12 cellular contexts compared by ENCODE assay signal in the genomic region with DNA sequence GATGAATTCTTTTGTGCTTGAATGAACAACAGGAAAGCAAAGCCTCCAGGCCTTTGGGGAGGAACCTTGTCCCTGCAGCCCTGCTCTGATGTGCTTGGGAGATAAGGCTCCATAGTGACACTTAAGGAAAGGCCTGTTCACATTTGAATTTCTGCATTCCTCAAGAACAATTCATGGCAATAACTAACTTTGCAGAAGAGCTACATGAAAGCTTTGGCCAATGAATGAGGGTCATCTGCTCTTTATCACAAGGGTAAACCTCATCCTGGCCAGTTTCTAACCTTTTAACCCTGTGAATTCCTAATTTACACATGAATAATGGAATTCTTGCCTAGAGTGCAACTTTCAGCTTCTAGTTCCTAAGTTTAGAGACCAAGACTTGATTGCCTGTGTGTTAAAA. TPM values are rescaled to one million over a fixed set of nuclear protein-coding genes. Genes with fewer than 3 reads are reported as not detected.
DNase-seq lines count a peak whose midpoint lies in the region; TF ChIP-seq lines count a peak whose summit lies in the region.
"Had no signal": no experiment of that assay in that cellular context is flagged by ENCODE, and none has a peak within 500 bp of the region (broad histone marks: within the 10 kb centered on the region; RNA-seq: fewer than 3 reads in every experiment).

No MANE protein-coding gene starts in this region.

- no peak for TF ChIP-seq POLR2A in uterus (IDR thresholded peaks at IDR 0.05)

- no peak overlapping the region for H2AFZ ChIP-seq in MM.1S (ENCODE audit: low read length)

- H3K27ac ChIP-seq in ectodermal cell (ENCODE audit: insufficient read depth, low read depth, low read length, poor library complexity, severe bottlenecking) (peak overlapping the region; percentile 39), MM.1S (ENCODE audit: low read length) (no peak overlapping the region), uterus (peak overlapping the region in 1 of 2 donors; percentile 16)

- H3K27ac Mint-ChIP-seq in nephron progenitor cell, result peak overlapping the region; percentile 98

- peak overlapping the region; percentile 78 for H3K4me3 Mint-ChIP-seq in nephron progenitor cell

- H3K9me3 Mint-ChIP-seq in nephron progenitor cell, result peaks cover 7% of the 10 kb centered on the region

- H3K36me3 ChIP-seq in ectodermal cell (ENCODE audit: control insufficient read depth, insufficient read depth, low read length), result peaks cover 18% of the 10 kb centered on the region
- H3K36me3 ChIP-seq in MM.1S (replicated peaks; ENCODE audit: insufficient read depth, low read length), result no peaks in the 10 kb centered on the region
- no peaks in the 10 kb centered on the region for H3K36me3 ChIP-seq in uterus

- H3K9me2 ChIP-seq in MM.1S (replicated peaks; ENCODE audit: insufficient read depth, low read length), result no peaks in the 10 kb centered on the region

- peaks cover 33% of the 10 kb centered on the region for H3K36me3 Mint-ChIP-seq in nephron progenitor cell (ENCODE audit: low read depth)

- no peaks in the 10 kb centered on the region for H3F3A ChIP-seq in MM.1S (ENCODE audit: insufficient read depth, low read length)

- H4K20me1 ChIP-seq in MM.1S (ENCODE audit: insufficient read depth, low read length), result no peaks in the 10 kb centered on the region

- no peaks in the 10 kb centered on the region for H3K9me3 ChIP-seq in ectodermal cell (ENCODE audit: control insufficient read depth, low read length)
- no peaks in the 10 kb centered on the region for H3K9me3 ChIP-seq in MM.1S (replicated peaks; ENCODE audit: insufficient read depth, low read length)
- no peaks in the 10 kb centered on the region for H3K9me3 ChIP-seq in uterus

- H3K4me1 Mint-ChIP-seq in nephron progenitor cell, result peaks cover 8% of the 10 kb centered on the region

- intact Hi-C loops in uterus (cut with DNase I; ENCODE audit: low total_unique reads), result no loop called here

- no peak overlapping the region for H3K4me2 ChIP-seq in MM.1S (ENCODE audit: low read depth, low read length)

- H3K9ac ChIP-seq in MM.1S (ENCODE audit: low read length), result no peak overlapping the region

- TF ChIP-seq CTCF in nephron progenitor cell (IDR thresholded peaks at IDR 0.05), result no peak
- TF ChIP-seq CTCF in MM.1S (IDR thresholded peaks at IDR 0.05; ENCODE audit: low read length), result no peak
- TF ChIP-seq CTCF in uterus (IDR thresholded peaks at IDR 0.05), result no peak

- H3K27me3 ChIP-seq in ectodermal cell (ENCODE audit: control insufficient read depth, insufficient read depth, low read length, poor library complexity, severe bottlenecking), result no peaks in the 10 kb centered on the region
- peaks cover 12% of the 10 kb centered on the region; the same call in 1 of the 2 replicates for H3K27me3 ChIP-seq in MM.1S (replicated peaks; ENCODE audit: insufficient read depth, low read length)
- H3K27me3 ChIP-seq in uterus, result no peaks in the 10 kb centered on the region

- no peaks in the 10 kb centered on the region for H3K27me3 Mint-ChIP-seq in nephron progenitor cell (ENCODE audit: low read depth, poor library complexity)

- H3K79me2 ChIP-seq in MM.1S (ENCODE audit: low read length), result no peaks in the 10 kb centered on the region

- DNase-seq in EH (ENCODE audit: low read depth), result peak; percentile 62
- DNase-seq in LHCN-M2 (ENCODE audit: low read depth), result peak; percentile 14
- peak; percentile 23 for DNase-seq in nephron progenitor cell
- no peak for DNase-seq in MV-4-11 (lab: John Stamatoyannopoulos, UW)
- DNase-seq in MM.1S, result no peak
- DNase-seq in DMS 273 treated with DMSO at 0.1 percent for 48 hours (lab: John Stamatoyannopoulos, UW), result no peak
- DNase-seq in uterus, result no peak
- DNase-seq: activated CD4-positive, alpha-beta T cell treated with anti-CD3 and anti-CD28 coated beads for 4 hours; activated T-cell treated with anti-CD3 and anti-CD28 coated beads, Interleukin-2, amount 50 U/mL, for 48 hours; C1 segment of cervical spinal cord; NCI-H2029 had no signal

- peak overlapping the region; percentile 26 for H3K4me3 ChIP-seq in ectodermal cell (ENCODE audit: insufficient read depth, low read depth, low read length)
- H3K4me3 ChIP-seq in MM.1S (ENCODE audit: low read length), result no peak overlapping the region
- H3K4me3 ChIP-seq in uterus, result no peak overlapping the region

- H3K4me1 ChIP-seq in ectodermal cell (ENCODE audit: control insufficient read depth, insufficient read depth, low read length) (peaks cover 41% of the 10 kb centered on the region), MM.1S (ENCODE audit: low read length) (0 out of 2 replicates have a peak, but pooled peaks cover 5% of the 10 kb centered on the region), uterus (no peaks in the 10 kb centered on the region)

RNA-seq across cellular contexts. Expression of a gene that starts 5.6 kb away (rescaled TPM):
- total RNA-seq in LHCN-M2 (2014; rRNA removed) (2.6 and 4.7 TPM in 2 replicates), uterus (10 to 100 TPM in 3 of 4 donors, 1 to 10 TPM in 1; 4.1 to 37.2 (median 23.3) TPM)
- polyA plus RNA-seq in LHCN-M2 (2012), result 0.97 TPM
- polyA plus RNA-seq in ectodermal cell (2013, experiment 1 of 4), result 337 TPM
- 401 TPM for polyA plus RNA-seq in ectodermal cell (2013, experiment 2 of 4)
- 254 TPM for polyA plus RNA-seq in ectodermal cell (2013, experiment 3 of 4)
- 315 TPM for polyA plus RNA-seq in ectodermal cell (2013, experiment 4 of 4)

Comparison
In these comparisons a context has a peak if more than half of its experiments do, and no peak if none do; other contexts are left out.
1. DNase-seq: peak in EH (single experiment), LHCN-M2 (single experiment) and nephron progenitor cell (single experiment); none in MV-4-11 (single experiment), MM.1S (single experiment), DMS 273 treated with DMSO at 0.1 percent for 48 hours (single experiment) and uterus (0 of 2).